ENCODE assay signal across 1 cellular context in the genomic region with DNA sequence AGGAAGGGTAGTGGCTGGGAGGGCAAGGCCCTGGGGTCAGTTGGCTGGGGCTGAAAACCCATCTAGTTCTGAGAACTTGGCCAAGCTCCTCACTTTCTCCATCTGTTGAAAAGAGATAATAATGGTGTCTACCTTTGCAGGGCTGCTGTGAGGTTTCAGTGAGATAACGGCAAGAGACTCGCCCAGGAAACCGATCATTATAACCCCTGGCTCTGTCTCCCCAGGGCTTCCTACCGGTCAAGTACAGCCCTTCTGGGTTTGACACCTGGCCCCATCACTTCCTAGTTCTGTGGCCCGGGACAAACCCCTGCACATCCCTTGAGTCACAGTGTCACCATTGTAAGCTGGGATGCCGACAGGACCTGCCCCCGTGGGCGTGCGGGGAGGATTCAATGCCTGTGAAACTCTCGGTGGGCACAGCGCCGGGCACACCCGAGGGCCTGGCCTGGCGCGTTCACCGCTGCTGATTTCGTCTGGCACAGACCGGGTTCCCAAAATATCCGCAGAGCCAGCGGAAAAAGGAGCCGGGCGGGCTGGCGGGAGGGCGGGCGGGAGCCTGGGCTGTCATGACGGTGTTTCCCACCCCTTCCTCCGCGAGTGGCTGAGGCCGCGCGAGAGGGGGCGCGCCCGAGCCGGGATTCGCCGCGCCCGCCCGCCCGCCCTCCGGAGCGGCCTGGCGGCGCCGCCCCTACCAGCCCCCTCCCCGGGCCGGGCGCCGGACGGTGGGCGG.
TF ChIP-seq lines count a peak whose summit lies in the region.

No MANE protein-coding gene starts in this region.

TF ChIP-seq in SK-N-SH, 30 proteins besides CTCF, POLR2A, EP300 and RAD21 (continued from another document):
- TF ChIP-seq, protein P1, sequence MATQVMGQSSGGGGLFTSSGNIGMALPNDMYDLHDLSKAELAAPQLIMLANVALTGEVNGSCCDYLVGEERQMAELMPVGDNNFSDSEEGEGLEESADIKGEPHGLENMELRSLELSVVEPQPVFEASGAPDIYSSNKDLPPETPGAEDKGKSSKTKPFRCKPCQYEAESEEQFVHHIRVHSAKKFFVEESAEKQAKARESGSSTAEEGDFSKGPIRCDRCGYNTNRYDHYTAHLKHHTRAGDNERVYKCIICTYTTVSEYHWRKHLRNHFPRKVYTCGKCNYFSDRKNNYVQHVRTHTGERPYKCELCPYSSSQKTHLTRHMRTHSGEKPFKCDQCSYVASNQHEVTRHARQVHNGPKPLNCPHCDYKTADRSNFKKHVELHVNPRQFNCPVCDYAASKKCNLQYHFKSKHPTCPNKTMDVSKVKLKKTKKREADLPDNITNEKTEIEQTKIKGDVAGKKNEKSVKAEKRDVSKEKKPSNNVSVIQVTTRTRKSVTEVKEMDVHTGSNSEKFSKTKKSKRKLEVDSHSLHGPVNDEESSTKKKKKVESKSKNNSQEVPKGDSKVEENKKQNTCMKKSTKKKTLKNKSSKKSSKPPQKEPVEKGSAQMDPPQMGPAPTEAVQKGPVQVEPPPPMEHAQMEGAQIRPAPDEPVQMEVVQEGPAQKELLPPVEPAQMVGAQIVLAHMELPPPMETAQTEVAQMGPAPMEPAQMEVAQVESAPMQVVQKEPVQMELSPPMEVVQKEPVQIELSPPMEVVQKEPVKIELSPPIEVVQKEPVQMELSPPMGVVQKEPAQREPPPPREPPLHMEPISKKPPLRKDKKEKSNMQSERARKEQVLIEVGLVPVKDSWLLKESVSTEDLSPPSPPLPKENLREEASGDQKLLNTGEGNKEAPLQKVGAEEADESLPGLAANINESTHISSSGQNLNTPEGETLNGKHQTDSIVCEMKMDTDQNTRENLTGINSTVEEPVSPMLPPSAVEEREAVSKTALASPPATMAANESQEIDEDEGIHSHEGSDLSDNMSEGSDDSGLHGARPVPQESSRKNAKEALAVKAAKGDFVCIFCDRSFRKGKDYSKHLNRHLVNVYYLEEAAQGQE (IDR thresholded peaks at IDR 0.05; ENCODE audit: low read depth, low read length) = no peak
- TF ChIP-seq CHD2 (IDR thresholded peaks at IDR 0.05; ENCODE audit: low read length, partially characterized antibody) = peak; percentile 59
- TF ChIP-seq MEF2A (IDR thresholded peaks at IDR 0.05; ENCODE audit: borderline replicate concordance, low read depth) = no peak
- no peak for TF ChIP-seq TAF1 (IDR thresholded peaks at IDR 0.05; ENCODE audit: borderline replicate concordance, low read depth, low read length)
- TF ChIP-seq, protein P2, sequence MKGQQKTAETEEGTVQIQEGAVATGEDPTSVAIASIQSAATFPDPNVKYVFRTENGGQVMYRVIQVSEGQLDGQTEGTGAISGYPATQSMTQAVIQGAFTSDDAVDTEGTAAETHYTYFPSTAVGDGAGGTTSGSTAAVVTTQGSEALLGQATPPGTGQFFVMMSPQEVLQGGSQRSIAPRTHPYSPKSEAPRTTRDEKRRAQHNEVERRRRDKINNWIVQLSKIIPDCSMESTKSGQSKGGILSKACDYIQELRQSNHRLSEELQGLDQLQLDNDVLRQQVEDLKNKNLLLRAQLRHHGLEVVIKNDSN (IDR thresholded peaks at IDR 0.05; ENCODE audit: borderline replicate concordance, low read depth) = no peak
- no peak for TF ChIP-seq ELF1 (IDR thresholded peaks at IDR 0.05)
- no peak for TF ChIP-seq NRF1 (IDR thresholded peaks at IDR 0.05; ENCODE audit: low read depth, low read length)
- TF ChIP-seq, protein P3, sequence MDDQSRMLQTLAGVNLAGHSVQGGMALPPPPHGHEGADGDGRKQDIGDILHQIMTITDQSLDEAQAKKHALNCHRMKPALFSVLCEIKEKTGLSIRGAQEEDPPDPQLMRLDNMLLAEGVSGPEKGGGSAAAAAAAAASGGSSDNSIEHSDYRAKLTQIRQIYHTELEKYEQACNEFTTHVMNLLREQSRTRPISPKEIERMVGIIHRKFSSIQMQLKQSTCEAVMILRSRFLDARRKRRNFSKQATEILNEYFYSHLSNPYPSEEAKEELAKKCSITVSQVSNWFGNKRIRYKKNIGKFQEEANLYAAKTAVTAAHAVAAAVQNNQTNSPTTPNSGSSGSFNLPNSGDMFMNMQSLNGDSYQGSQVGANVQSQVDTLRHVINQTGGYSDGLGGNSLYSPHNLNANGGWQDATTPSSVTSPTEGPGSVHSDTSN (IDR thresholded peaks at IDR 0.05) = no peak
- TF ChIP-seq, protein P4, sequence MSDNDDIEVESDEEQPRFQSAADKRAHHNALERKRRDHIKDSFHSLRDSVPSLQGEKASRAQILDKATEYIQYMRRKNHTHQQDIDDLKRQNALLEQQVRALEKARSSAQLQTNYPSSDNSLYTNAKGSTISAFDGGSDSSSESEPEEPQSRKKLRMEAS (IDR thresholded peaks at IDR 0.05; ENCODE audit: low read depth) = no peak
- TF ChIP-seq JUND (IDR thresholded peaks at IDR 0.05) = no peak
- peak; percentile 67 for TF ChIP-seq MXI1 (IDR thresholded peaks at IDR 0.05; ENCODE audit: low read depth, low read length)
- no peak for TF ChIP-seq RFX5 (IDR thresholded peaks at IDR 0.05; ENCODE audit: low read length)
